Comparison of ENCODE assay signal across 1 cellular context in genomic region chr4:52997132-52997416, GRCh38.
TF ChIP-seq lines count a peak whose summit lies in the region.

No MANE protein-coding gene starts in this region.

TF ChIP-seq in SK-N-SH, 30 proteins besides CTCF, POLR2A, EP300 and RAD21:
- TF ChIP-seq ZBTB33 (IDR thresholded peaks at IDR 0.05; ENCODE audit: borderline replicate concordance, low read depth) (no peak), MXI1 (IDR thresholded peaks at IDR 0.05; ENCODE audit: low read depth, low read length) (0 out of 2 replicates have a peak, but pooled peaks have one; percentile 1), RFX5 (IDR thresholded peaks at IDR 0.05; ENCODE audit: low read length) (no peak)
- TF ChIP-seq, protein P1, sequence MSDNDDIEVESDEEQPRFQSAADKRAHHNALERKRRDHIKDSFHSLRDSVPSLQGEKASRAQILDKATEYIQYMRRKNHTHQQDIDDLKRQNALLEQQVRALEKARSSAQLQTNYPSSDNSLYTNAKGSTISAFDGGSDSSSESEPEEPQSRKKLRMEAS (IDR thresholded peaks at IDR 0.05; ENCODE audit: low read depth): no peak
TF ChIP-seq in SK-N-SH: peak in this region for 1.
